ENCODE assay signal across 10 cellular contexts in the genomic region with DNA sequence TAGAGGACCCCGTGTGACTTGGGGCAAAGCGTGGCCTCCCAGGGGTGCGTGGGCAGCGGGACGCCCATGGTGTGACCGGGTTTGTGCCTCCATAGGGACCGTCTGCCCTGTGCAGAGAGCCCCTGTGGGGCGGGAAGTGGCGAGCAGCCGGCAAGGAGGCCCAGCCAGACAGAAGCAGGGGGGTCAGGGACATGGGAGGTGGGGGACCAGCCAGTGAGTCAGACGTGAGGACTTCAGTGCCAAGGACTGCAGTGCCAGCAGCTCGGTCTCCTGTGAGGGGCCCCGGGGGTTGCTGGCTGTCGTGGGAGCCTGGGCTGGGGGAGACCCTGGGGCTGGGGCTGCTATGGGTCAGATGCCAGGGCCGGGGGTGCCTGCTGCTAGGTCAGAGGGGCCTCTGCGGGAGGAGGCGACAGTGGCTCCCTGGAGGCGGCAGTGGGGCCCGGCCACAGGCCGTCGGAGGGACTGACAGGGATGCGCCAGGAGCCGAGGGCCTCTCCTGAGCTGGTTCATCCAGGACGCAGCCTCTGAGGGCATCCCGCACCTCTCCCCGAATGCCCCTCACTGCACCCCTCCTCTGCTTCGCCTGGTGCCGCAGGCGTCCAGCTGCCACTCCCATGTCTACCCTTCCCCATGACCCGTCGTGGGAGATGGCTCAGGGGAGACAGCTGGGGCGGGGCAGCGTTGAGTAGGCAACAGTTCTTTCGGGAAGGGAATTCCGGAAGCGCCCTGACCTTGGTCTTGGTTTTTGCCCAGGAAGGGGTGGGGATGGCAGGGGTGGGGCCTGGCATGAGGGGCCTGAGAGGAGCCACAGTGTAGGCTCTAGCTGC.
A peak's percentile ranks its signal among the peaks of the same experiment; 100 is the strongest.
DNase-seq lines count a peak whose midpoint lies in the region; ATAC-seq, FAIRE-seq and TF ChIP-seq lines count a peak whose summit lies in the region.
"Had no signal": no experiment of that assay in that cellular context is flagged by ENCODE, and none has a peak within 500 bp of the region (broad histone marks: within the 10 kb centered on the region; RNA-seq: fewer than 3 reads in every experiment).

No MANE protein-coding gene starts in this region.

- H3K36me3 Mint-ChIP-seq in neural progenitor cell: peaks cover 9% of the 10 kb centered on the region
- no peaks in the 10 kb centered on the region for H3K36me3 Mint-ChIP-seq in activated naive CD8-positive, alpha-beta T cell treated with anti-CD3 and anti-CD28 coated beads for 36 hours

- no peaks in the 10 kb centered on the region for H3F3A ChIP-seq in neural progenitor cell (ENCODE audit: low read depth)

- H3K36me3 ChIP-seq in BLaER1 treated with 17β-estradiol and CSF1 and Interleukin-3, amounts not matched to agents 10 nM and 100 nM: peaks cover 28 to 92% (median 54%) of the 10 kb centered on the region in 11 experiments
- H3K36me3 ChIP-seq in NT2/D1 (ENCODE audit: insufficient read depth, insufficient read length, low read length): peaks cover 53% of the 10 kb centered on the region
- H3K36me3 ChIP-seq in neural progenitor cell: no peaks in the 10 kb centered on the region

- no peak for FAIRE-seq in frontal cortex (lab: Jason Lieb, UNC)

- no peak for ATAC-seq in GM21619 (IDR thresholded peaks at IDR 0.05; ENCODE audit: unreplicated experiment)

- H3K9ac ChIP-seq in BLaER1 treated with 17β-estradiol and CSF1 and Interleukin-3, amounts not matched to agents 10 nM and 100 nM: peak overlapping the region in 10 of 11 experiments; percentile 11 to 67 (median 52); a peak in 14 of 22 replicates
- H3K9ac ChIP-seq in NT2/D1 (ENCODE audit: insufficient read length, low read depth): peak overlapping the region; percentile 82
- no peak overlapping the region for H3K9ac ChIP-seq in neural progenitor cell

- H3K27ac Mint-ChIP-seq in neural progenitor cell: no peak overlapping the region
- H3K27ac Mint-ChIP-seq in activated naive CD8-positive, alpha-beta T cell treated with anti-CD3 and anti-CD28 coated beads for 36 hours: no peak overlapping the region
- H3K27ac Mint-ChIP-seq: dendritic cell treated with granulocyte-macrophage colony-stimulating factor and Interleukin-4, amounts not matched to agents 40 ng/mL and 50 ng/mL, for 4 days had no signal

- peaks cover 2% of the 10 kb centered on the region for H3K27me3 Mint-ChIP-seq in neural progenitor cell (ENCODE audit: insufficient read depth, low read depth)
- no peaks in the 10 kb centered on the region for H3K27me3 Mint-ChIP-seq in activated naive CD8-positive, alpha-beta T cell treated with anti-CD3 and anti-CD28 coated beads for 36 hours
- H3K27me3 Mint-ChIP-seq: dendritic cell treated with granulocyte-macrophage colony-stimulating factor and Interleukin-4, amounts not matched to agents 40 ng/mL and 50 ng/mL, for 4 days had no signal

- H3K9me3 ChIP-seq in BLaER1 treated with 17β-estradiol and CSF1 and Interleukin-3, amounts not matched to agents 10 nM and 100 nM (replicated peaks in 1 of 11): no peaks in the 10 kb centered on the region
- H3K9me3 ChIP-seq in NT2/D1 (ENCODE audit: insufficient read depth, low read length): no peaks in the 10 kb centered on the region
- H3K9me3 ChIP-seq in neural progenitor cell (ENCODE audit: low read depth): no peaks in the 10 kb centered on the region

- H3K4me1 ChIP-seq in BLaER1 treated with 17β-estradiol and CSF1 and Interleukin-3, amounts not matched to agents 10 nM and 100 nM: peaks cover 21 to 80% (median 65%) of the 10 kb centered on the region in 10 experiments
- H3K4me1 ChIP-seq in NT2/D1 (ENCODE audit: insufficient read depth, insufficient read length) (peaks cover 25% of the 10 kb centered on the region), neural progenitor cell (peaks cover 5% of the 10 kb centered on the region)

- H3K4me2 ChIP-seq in BLaER1 treated with 17β-estradiol and CSF1 and Interleukin-3, amounts not matched to agents 10 nM and 100 nM: peak overlapping the region; percentile 23 to 91 (median 82)
- peak overlapping the region; percentile 12 for H3K4me2 ChIP-seq in neural progenitor cell

- no peaks in the 10 kb centered on the region for H3K79me2 ChIP-seq in neural progenitor cell (ENCODE audit: low read depth)

- peak overlapping the region in 5 of 11 experiments; percentile 4 to 72 (median 57); a peak in 8 of 22 replicates for H3K27ac ChIP-seq in BLaER1 treated with 17β-estradiol and CSF1 and Interleukin-3, amounts not matched to agents 10 nM and 100 nM
- no peak overlapping the region for H3K27ac ChIP-seq in neural progenitor cell

- DNase-seq in NT2/D1 (ENCODE audit: low read depth, low spot score): no peak
- peak; percentile 64 for DNase-seq in epidermal melanocyte (ENCODE audit: insufficient read length, low spot score)
- DNase-seq in neural progenitor cell (ENCODE audit: low spot score): no peak
- no peak for DNase-seq in activated naive CD8-positive, alpha-beta T cell treated with anti-CD3 and anti-CD28 coated beads for 36 hours
- DNase-seq in SIG-M5 treated with dmso at 0.1 percent for 504 hours (lab: John Stamatoyannopoulos, UW; ENCODE audit: unreplicated experiment): no peak
- DNase-seq in frontal cortex (ENCODE audit: low spot score in 2 of 2): no peak

- no peak overlapping the region for H3K4me3 ChIP-seq in BLaER1 treated with 17β-estradiol and CSF1 and Interleukin-3, amounts not matched to agents 10 nM and 100 nM
- H3K4me3 ChIP-seq in NT2/D1 (ENCODE audit: insufficient read length, low read depth) (no peak overlapping the region), neural progenitor cell (no peak overlapping the region)

- H4K20me1 ChIP-seq in BLaER1 treated with 17β-estradiol and CSF1 and Interleukin-3, amounts not matched to agents 10 nM and 100 nM: peaks cover 90 to 97% (median 95%) of the 10 kb centered on the region in 11 experiments
- H4K20me1 ChIP-seq in neural progenitor cell (ENCODE audit: low read depth): peaks cover 42% of the 10 kb centered on the region

- H3K4me1 Mint-ChIP-seq in neural progenitor cell: peaks cover 33% of the 10 kb centered on the region
- no peaks in the 10 kb centered on the region for H3K4me1 Mint-ChIP-seq in activated naive CD8-positive, alpha-beta T cell treated with anti-CD3 and anti-CD28 coated beads for 36 hours

- H3K4me3 Mint-ChIP-seq in neural progenitor cell: no peak overlapping the region
- no peak overlapping the region for H3K4me3 Mint-ChIP-seq in activated naive CD8-positive, alpha-beta T cell treated with anti-CD3 and anti-CD28 coated beads for 36 hours
- H3K4me3 Mint-ChIP-seq: dendritic cell treated with granulocyte-macrophage colony-stimulating factor and Interleukin-4, amounts not matched to agents 40 ng/mL and 50 ng/mL, for 4 days; mesothelial cell of epicardium had no signal

- H3K27me3 ChIP-seq in BLaER1 treated with 17β-estradiol and CSF1 and Interleukin-3, amounts not matched to agents 10 nM and 100 nM: no peaks in the 10 kb centered on the region
- H3K27me3 ChIP-seq in NT2/D1 (ENCODE audit: insufficient read depth, insufficient read length) (no peaks in the 10 kb centered on the region), neural progenitor cell (no peaks in the 10 kb centered on the region)

- H2AFZ ChIP-seq in neural progenitor cell (replicated peaks): no peak overlapping the region

- H3K9me3 Mint-ChIP-seq in neural progenitor cell: no peaks in the 10 kb centered on the region
- H3K9me3 Mint-ChIP-seq in activated naive CD8-positive, alpha-beta T cell treated with anti-CD3 and anti-CD28 coated beads for 36 hours: no peaks in the 10 kb centered on the region
- H3K9me3 Mint-ChIP-seq: dendritic cell treated with granulocyte-macrophage colony-stimulating factor and Interleukin-4, amounts not matched to agents 40 ng/mL and 50 ng/mL, for 4 days; mesothelial cell of epicardium had no signal

- no peak for TF ChIP-seq CTCF in neural progenitor cell (IDR thresholded peaks at IDR 0.05)
